In the genomic region with DNA sequence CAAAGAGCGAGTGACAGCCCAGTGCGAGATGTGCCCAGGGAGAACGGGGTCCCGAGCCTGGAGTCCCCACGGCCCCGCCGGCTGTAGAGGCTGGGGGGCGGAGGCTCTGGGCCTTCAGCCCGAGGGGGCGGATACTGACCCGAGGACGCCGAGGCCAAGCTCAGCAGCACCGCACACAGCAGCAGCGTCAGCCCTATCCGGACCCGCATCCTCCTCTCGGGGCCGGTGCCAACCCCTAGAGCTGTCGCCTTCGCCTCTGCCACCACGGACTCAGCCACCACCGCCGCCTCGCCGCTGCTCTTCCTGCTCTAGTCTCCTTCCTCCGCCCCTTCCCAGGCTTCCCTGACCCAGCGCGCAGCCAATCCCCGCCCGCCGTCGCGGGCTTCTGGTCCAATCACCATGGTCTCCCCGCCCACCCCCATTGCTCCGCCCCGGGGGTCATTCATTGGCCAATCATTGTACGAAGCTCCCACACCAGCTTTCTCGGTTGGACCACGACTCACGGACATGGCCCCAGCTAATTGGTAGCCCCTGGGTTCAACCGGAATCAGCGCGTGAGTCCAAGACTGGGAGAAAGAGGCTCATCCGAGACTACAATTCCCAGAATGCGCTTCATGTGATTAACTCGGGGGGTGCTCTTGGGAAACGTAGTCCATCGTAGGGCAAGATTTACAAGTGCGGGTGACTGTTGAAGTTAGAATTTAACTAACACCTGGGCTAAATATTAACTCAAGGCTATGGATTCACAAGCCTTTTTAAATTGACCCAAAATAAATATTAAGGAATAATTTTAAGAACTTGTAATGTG, we compare ENCODE assay signal across 8 cellular contexts. TPM values are rescaled to one million over a fixed set of nuclear protein-coding genes. Genes with fewer than 3 reads are reported as not detected.
DNase-seq lines count a peak whose midpoint lies in the region; ATAC-seq and TF ChIP-seq lines count a peak whose summit lies in the region.

A gene (minus strand): TSS at position 318 of the 808 bp plus-strand sequence. CDS start 109 bp downstream, at position 209.

- no TSS peak for BruUV-seq in PC-9 (replicated peaks; lab: Mats Ljungman, UMichigan)

- H3K27ac ChIP-seq in PC-9, result peak within 1 kb of the TSS; percentile 35

- H3K9me2 ChIP-seq in PC-9 (ENCODE audit: insufficient read depth), result no peaks in the 10 kb centered on the region

- TF ChIP-seq CTCF in PC-9 (conservative IDR thresholded peaks at IDR 0.05) (no peak), epithelial cell of proximal tubule (conservative IDR thresholded peaks at IDR 0.05; ENCODE audit: low read depth, low read length) (no peak)

- H3K79me2 ChIP-seq in PC-9 (ENCODE audit: low read depth), result peaks cover 29% of the 10 kb centered on the region

- no peaks in the 10 kb centered on the region for H4K20me1 ChIP-seq in PC-9 (ENCODE audit: insufficient read depth)

- H2AFZ ChIP-seq in PC-9, result peak within 1 kb of the TSS; percentile 77

- H3F3A ChIP-seq in PC-9 (ENCODE audit: insufficient read depth, low read depth), result no peaks in the 10 kb centered on the region

- peak within 1 kb of the TSS; percentile 88 for H3K4me2 ChIP-seq in PC-9

- peak; percentile 89 for ATAC-seq in GM21619 (IDR thresholded peaks at IDR 0.05; ENCODE audit: unreplicated experiment)

- POLR2A ChIA-PET in PC-9 (lab: Charles Lee; ENCODE audit: unreplicated experiment), result interaction anchor here (0.7 kb wide), 4 partner anchors 17 to 313 kb away, joined by 3 to 9 read pairs (median 7); no protein-coding TSS in a partner anchor

- peak; percentile 99 for DNase-seq in DMS153 (lab: John Stamatoyannopoulos, UW)
- DNase-seq in Jurkat, Clone E6-1 (ENCODE audit: low read depth, low spot score), result peak; percentile 100
- DNase-seq in PC-9, result peak; percentile 89 to 96
- DNase-seq in activated T-cell treated with anti-CD3 and anti-CD28 coated beads, Interleukin-2, amount 50 U/mL, for 1 hour, result peak; percentile 99
- peak; percentile 99 for DNase-seq in epithelial cell of proximal tubule (ENCODE audit: low read depth)
- peak; percentile 100 for DNase-seq in mucosa of gallbladder (ENCODE audit: low spot score)
- peak; percentile 99 for DNase-seq in stimulated activated CD8-positive, alpha-beta memory T cell treated with anti-CD3 and anti-CD28 coated beads, Interleukin-4, amount 100 ng/mL, for 4 hours (ENCODE audit: low read depth in 2 of 2, low spot score in 1 of 2)

- H3K27me3 ChIP-seq in PC-9 (ENCODE audit: insufficient read depth, low read depth), result no peaks in the 10 kb centered on the region

- H3K9me3 ChIP-seq in PC-9 (ENCODE audit: insufficient read depth, low read depth), result no peaks in the 10 kb centered on the region

- intact Hi-C loops in PC-9 (cut with micrococcal nuclease; ENCODE audit: unreplicated experiment), result no loop called here

- no peaks in the 10 kb centered on the region for H3K36me3 ChIP-seq in PC-9 (ENCODE audit: low read depth)

- CTCF ChIA-PET in PC-9 (lab: Charles Lee), result no interaction called here

- peak within 1 kb of the TSS; percentile 84 for H3K4me3 ChIP-seq in Jurkat, Clone E6-1 (ENCODE audit: low read length)
- H3K4me3 ChIP-seq in PC-9 (peak within 1 kb of the TSS; percentile 92), epithelial cell of proximal tubule (ENCODE audit: low read depth, low read length) (peak within 1 kb of the TSS; percentile 96)

- peaks cover 9% of the 10 kb centered on the region; the same call in 1 of the 2 replicates for H3K4me1 ChIP-seq in PC-9 (replicated peaks; ENCODE audit: insufficient read depth)

RNA-seq across cellular contexts. Expression of the gene that starts here (rescaled TPM):
- polyA plus RNA-seq in Jurkat, Clone E6-1 (2012; ENCODE audit: insufficient read depth, insufficient read length), result 24.2 TPM
- total RNA-seq in PC-9 (2021), result 14.6 and 17.4 TPM in 2 replicates
- 21.7 and 25.2 TPM in 2 replicates for total RNA-seq in epithelial cell of proximal tubule
- 111 TPM for total RNA-seq in mucosa of gallbladder

Comparison
In these comparisons a context has a peak if more than half of its experiments do, and no peak if none do; other contexts are left out.
1. Peak in every context shown above with its lines: DNase-seq, ATAC-seq, H3K4me3 ChIP-seq and H3K27ac ChIP-seq.